ENCODE assay signal across 8 cellular contexts in the genomic region with DNA sequence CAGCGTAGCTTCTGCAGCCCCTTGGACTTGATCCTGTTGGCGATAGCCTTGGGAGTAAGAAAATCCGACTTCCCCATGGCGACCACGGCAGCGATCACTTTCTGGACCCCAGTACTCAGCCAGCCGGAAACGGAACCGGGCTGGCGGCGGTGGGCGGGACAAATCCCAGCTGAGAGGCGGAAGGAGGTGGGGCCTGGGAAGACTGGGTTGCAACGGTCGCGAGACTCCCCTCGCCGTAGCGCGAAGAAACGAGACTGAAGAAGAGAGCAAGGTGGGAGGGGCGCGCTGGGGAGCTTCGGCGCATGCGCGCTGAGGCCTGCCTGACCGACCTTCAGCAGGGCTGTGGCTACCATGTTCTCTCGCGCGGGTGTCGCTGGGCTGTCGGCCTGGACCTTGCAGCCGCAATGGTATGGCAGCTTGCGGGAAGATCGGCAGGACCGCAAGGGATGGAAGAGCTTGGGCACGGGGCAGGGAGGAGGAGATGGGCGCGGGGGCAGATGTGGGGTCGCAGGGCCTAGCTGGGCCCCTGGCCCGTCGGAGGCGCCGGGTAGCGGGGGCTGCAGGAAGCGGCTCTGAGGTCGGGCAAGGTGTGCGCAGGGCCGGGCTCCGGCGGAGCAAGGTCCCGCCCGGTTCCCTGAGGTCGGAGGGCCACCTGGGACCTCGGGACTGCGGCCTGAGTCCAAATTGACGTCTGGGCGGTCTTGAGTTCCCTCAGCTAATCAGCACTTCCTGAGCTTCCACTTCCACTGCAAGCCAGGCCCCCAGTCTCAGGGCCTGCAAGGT. TPM values are rescaled to one million over a fixed set of nuclear protein-coding genes. Genes with fewer than 3 reads are reported as not detected.
DNase-seq lines count a peak whose midpoint lies in the region; ATAC-seq, FAIRE-seq and TF ChIP-seq lines count a peak whose summit lies in the region.

A gene (plus strand): TSS at position 321 of the 783 bp plus-strand sequence. CDS start 31 bp downstream, at position 352.
A gene with protein sequence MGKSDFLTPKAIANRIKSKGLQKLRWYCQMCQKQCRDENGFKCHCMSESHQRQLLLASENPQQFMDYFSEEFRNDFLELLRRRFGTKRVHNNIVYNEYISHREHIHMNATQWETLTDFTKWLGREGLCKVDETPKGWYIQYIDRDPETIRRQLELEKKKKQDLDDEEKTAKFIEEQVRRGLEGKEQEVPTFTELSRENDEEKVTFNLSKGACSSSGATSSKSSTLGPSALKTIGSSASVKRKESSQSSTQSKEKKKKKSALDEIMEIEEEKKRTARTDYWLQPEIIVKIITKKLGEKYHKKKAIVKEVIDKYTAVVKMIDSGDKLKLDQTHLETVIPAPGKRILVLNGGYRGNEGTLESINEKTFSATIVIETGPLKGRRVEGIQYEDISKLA (minus strand): TSS at position 137 of the 783 bp plus-strand sequence. CDS start 60 bp downstream, at position 77.

- H3K4me1 ChIP-seq in Loucy (ENCODE audit: insufficient read depth, low read length, poor library complexity, severe bottlenecking) (peaks cover 66% of the 10 kb centered on the region), RWPE2 (ENCODE audit: insufficient read depth, poor library complexity, severe bottlenecking) (peaks cover 13% of the 10 kb centered on the region), stomach smooth muscle (ENCODE audit: control insufficient read depth, insufficient read depth, low read length) (peaks cover 28% of the 10 kb centered on the region)

- H3K4me3 ChIP-seq in Loucy (ENCODE audit: low read length, poor library complexity, severe bottlenecking) (peak within 1 kb of the TSS; percentile 88), RWPE2 (ENCODE audit: severe bottlenecking) (peak within 1 kb of the TSS; percentile 71), fibroblast of villous mesenchyme (ENCODE audit: low read depth, low read length) (peak within 1 kb of the TSS; percentile 94), stomach smooth muscle (ENCODE audit: low read length in 2 of 2) (peak within 1 kb of the TSS; percentile 98)

- H3K9me2 ChIP-seq in Loucy (replicated peaks; ENCODE audit: low read depth, low read length), result no peaks in the 10 kb centered on the region

- peaks cover 4% of the 10 kb centered on the region for H3K36me3 Mint-ChIP-seq in neural crest cell (ENCODE audit: low read depth)

- H3K9ac ChIP-seq in Loucy (ENCODE audit: low read depth, low read length, poor library complexity, severe bottlenecking) (peak within 1 kb of the TSS; percentile 92), stomach smooth muscle (ENCODE audit: low read length in 2 of 2) (peak within 1 kb of the TSS; percentile 86 to 94)

- peaks cover 36% of the 10 kb centered on the region for H3K4me1 Mint-ChIP-seq in neural crest cell

- H4K20me1 ChIP-seq in Loucy (ENCODE audit: insufficient read depth, low read length, poor library complexity, severe bottlenecking), result peaks cover 88% of the 10 kb centered on the region

- peak within 1 kb of the TSS; percentile 76 for H2AFZ ChIP-seq in Loucy (ENCODE audit: low read length)

- no peak within 1 kb of the TSS for H3K4me3 Mint-ChIP-seq in neural crest cell

- H3K79me2 ChIP-seq in Loucy (ENCODE audit: insufficient read depth, low read length), result peaks cover 98% of the 10 kb centered on the region

- no peaks in the 10 kb centered on the region for H3K9me3 ChIP-seq in Loucy (ENCODE audit: insufficient read depth, low read depth, low read length)
- no peaks in the 10 kb centered on the region for H3K9me3 ChIP-seq in RWPE2 (ENCODE audit: severe bottlenecking)
- H3K9me3 ChIP-seq in stomach smooth muscle (ENCODE audit: control insufficient read depth in 2 of 2, low read length in 2 of 2), result no peaks in the 10 kb centered on the region

- peak within 1 kb of the TSS; percentile 95 for H3K4me2 ChIP-seq in Loucy (ENCODE audit: low read depth, low read length, poor library complexity, severe bottlenecking)

- TF ChIP-seq CTCF in Loucy (conservative IDR thresholded peaks at IDR 0.05; ENCODE audit: low read length) (no peak), RWPE2 (IDR thresholded peaks at IDR 0.05; ENCODE audit: poor library complexity, severe bottlenecking) (no peak), fibroblast of villous mesenchyme (IDR thresholded peaks at IDR 0.05; ENCODE audit: insufficient read depth, low read depth, low read length) (no peak), neural crest cell (conservative IDR thresholded peaks at IDR 0.05) (no peak)

- H3K9me3 Mint-ChIP-seq in neural crest cell, result no peaks in the 10 kb centered on the region

- no peak within 1 kb of the TSS for H3K27ac Mint-ChIP-seq in neural crest cell (ENCODE audit: unreplicated experiment)

- H3F3A ChIP-seq in Loucy (ENCODE audit: low read depth), result no peaks in the 10 kb centered on the region

- H3K27me3 Mint-ChIP-seq in neural crest cell (ENCODE audit: low read depth), result no peaks in the 10 kb centered on the region

- ATAC-seq in RWPE2 (ENCODE audit: low read depth), result peak; percentile 89

- FAIRE-seq in H54 (lab: Jason Lieb, UNC), result peak; percentile 77

- H3K36me3 ChIP-seq in Loucy (ENCODE audit: insufficient read depth, low read length) (no peaks in the 10 kb centered on the region), RWPE2 (ENCODE audit: low read depth) (peaks cover 22% of the 10 kb centered on the region), stomach smooth muscle (ENCODE audit: control insufficient read depth in 2 of 2, insufficient read depth in 2 of 2, low read length in 2 of 2) (no peaks in the 10 kb centered on the region)

- H3K27me3 ChIP-seq in Loucy (ENCODE audit: insufficient read depth, low read length, poor library complexity, severe bottlenecking) (no peaks in the 10 kb centered on the region), RWPE2 (ENCODE audit: insufficient read depth, poor library complexity, severe bottlenecking) (no peaks in the 10 kb centered on the region), stomach smooth muscle (ENCODE audit: control insufficient read depth in 1 of 2, insufficient read depth in 2 of 2, low read length in 2 of 2) (no peaks in the 10 kb centered on the region)

- TF ChIP-seq POLR2A in H54 (IDR thresholded peaks at IDR 0.05; ENCODE audit: low read depth, low read length), result peak; percentile 94

- DNase-seq in ELR (ENCODE audit: low read depth) (peak; percentile 97), H54 (ENCODE audit: insufficient read length, low spot score) (peak; percentile 78), RWPE2 (ENCODE audit: low spot score) (peak; percentile 92), fibroblast of villous mesenchyme (ENCODE audit: low read depth) (peak; percentile 97), neural crest cell (ENCODE audit: low read depth, low spot score) (peak; percentile 94)
- DNase-seq in activated T-helper 9 cell treated with anti-CD3 and anti-CD28 coated beads, Interleukin-2, amount 50 U/mL, for 16 hours (ENCODE audit: low read depth), result peak; percentile 97

- peak within 1 kb of the TSS; percentile 52 for H3K27ac ChIP-seq in RWPE2 (ENCODE audit: poor library complexity, severe bottlenecking)
- peak within 1 kb of the TSS; percentile 77 for H3K27ac ChIP-seq in stomach smooth muscle (ENCODE audit: low read length)

RNA-seq across cellular contexts. Expression of the first gene that starts in this region (rescaled TPM):
- total RNA-seq in fibroblast of villous mesenchyme (235 and 265 TPM in 2 replicates), neural crest cell (241 and 245 TPM in 2 replicates)

RNA-seq across cellular contexts. Expression of the second gene that starts in this region (rescaled TPM):
- total RNA-seq in fibroblast of villous mesenchyme (6.1 and 9.5 TPM in 2 replicates), neural crest cell (14.1 and 17.3 TPM in 2 replicates)

Comparison
In these comparisons a context has a peak if more than half of its experiments do, and no peak if none do; other contexts are left out.
1. Peak in every context shown above with its lines: DNase-seq, ATAC-seq, H3K4me3 ChIP-seq and H3K27ac ChIP-seq.